ENCODE assay signal across 10 cellular contexts in the genomic region with DNA sequence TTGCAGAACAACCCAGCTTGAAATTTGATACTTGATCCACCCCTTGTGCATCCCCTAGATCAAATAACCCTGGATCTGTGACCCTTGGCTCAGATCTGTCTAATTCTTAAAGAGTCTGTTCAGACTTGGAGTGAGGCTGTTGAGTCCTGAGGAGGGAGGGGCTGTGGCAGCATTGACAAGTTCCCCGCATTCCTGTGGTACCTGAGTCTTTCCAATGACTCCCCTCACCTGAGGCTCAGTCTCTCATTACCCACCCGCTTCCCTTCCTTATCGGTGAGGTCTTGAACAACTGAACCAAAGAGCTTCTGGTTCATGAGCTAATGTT. TPM values are rescaled to one million over a fixed set of nuclear protein-coding genes. Genes with fewer than 3 reads are reported as not detected.
DNase-seq lines count a peak whose midpoint lies in the region; FAIRE-seq and TF ChIP-seq lines count a peak whose summit lies in the region.
"Had no signal": no experiment of that assay in that cellular context is flagged by ENCODE, and none has a peak within 500 bp of the region (broad histone marks: within the 10 kb centered on the region; RNA-seq: fewer than 3 reads in every experiment).

No MANE protein-coding gene starts in this region.

- H3F3A ChIP-seq in OCI-LY1 (ENCODE audit: insufficient read depth, low read length): 0 out of 2 replicates have a peak, but pooled peaks cover 9% of the 10 kb centered on the region

- H3K9ac ChIP-seq in OCI-LY1 (ENCODE audit: low read length) (peak overlapping the region; percentile 47; the same call in 1 of the 2 replicates), parathyroid adenoma (no peak overlapping the region)

- H3K9me2 ChIP-seq in OCI-LY1 (ENCODE audit: low read depth, low read length): no peaks in the 10 kb centered on the region

- H2AFZ ChIP-seq in OCI-LY1 (ENCODE audit: low read length) (no peak overlapping the region), parathyroid adenoma (peak overlapping the region; percentile 10)

- peak; percentile 5 for FAIRE-seq in GM12892 (lab: Jason Lieb, UNC)
- no peak for FAIRE-seq in bronchial epithelial cell (lab: Jason Lieb, UNC)
- FAIRE-seq: TTC549 had no signal

- TF ChIP-seq CTCF in OCI-LY1 (IDR thresholded peaks at IDR 0.05; ENCODE audit: low read length) (no peak), bronchial epithelial cell (IDR thresholded peaks at IDR 0.05; ENCODE audit: insufficient read depth, low read length, severe bottlenecking) (no peak), parathyroid adenoma (IDR thresholded peaks at IDR 0.05) (no peak)

- H3K79me2 ChIP-seq in OCI-LY1 (ENCODE audit: insufficient read depth, low read length): no peaks in the 10 kb centered on the region
- no peaks in the 10 kb centered on the region for H3K79me2 ChIP-seq in parathyroid adenoma

- DNase-seq in GM12892 (ENCODE audit: insufficient read length) (no peak), bronchial epithelial cell (ENCODE audit: low read depth) (peak; percentile 85), NCI-H345 treated with DMSO at 0.1 percent for 48 hours (lab: John Stamatoyannopoulos, UW; ENCODE audit: unreplicated experiment) (no peak), DMS53 treated with DMSO at 0.1 percent for 48 hours (lab: John Stamatoyannopoulos, UW; ENCODE audit: unreplicated experiment) (no peak), SW 1271 (lab: John Stamatoyannopoulos, UW) (no peak)
- DNase-seq: NCI-H2171 treated with DMSO at 0.1 percent for 48 hours had no signal

- no peaks in the 10 kb centered on the region for H3K27me3 ChIP-seq in OCI-LY1 (ENCODE audit: insufficient read depth, low read length)
- no peaks in the 10 kb centered on the region for H3K27me3 ChIP-seq in bronchial epithelial cell (ENCODE audit: control insufficient read depth, insufficient read depth, low read length)
- no peaks in the 10 kb centered on the region for H3K27me3 ChIP-seq in parathyroid adenoma (ENCODE audit: control insufficient read depth, insufficient read depth, low read length)
- H3K27me3 ChIP-seq: esophagus muscularis mucosa had no signal

- H3K9me3 ChIP-seq in OCI-LY1 (ENCODE audit: low read length): no peaks in the 10 kb centered on the region
- H3K9me3 ChIP-seq in parathyroid adenoma (ENCODE audit: control insufficient read depth, low read length): no peaks in the 10 kb centered on the region
- H3K9me3 ChIP-seq: esophagus muscularis mucosa had no signal

- H3K4me3 ChIP-seq in OCI-LY1 (ENCODE audit: low read depth, low read length, poor library complexity, severe bottlenecking) (no peak overlapping the region), bronchial epithelial cell (ENCODE audit: low read depth, low read length) (no peak overlapping the region), parathyroid adenoma (ENCODE audit: low read depth, low read length) (no peak overlapping the region)
- H3K4me3 ChIP-seq: esophagus muscularis mucosa had no signal

- no peaks in the 10 kb centered on the region for H4K20me1 ChIP-seq in OCI-LY1 (ENCODE audit: insufficient read depth, low read length)

- TF ChIP-seq POLR2A in GM12892 (IDR thresholded peaks at IDR 0.05; ENCODE audit: low read depth, low read length): no peak

- H3K36me3 ChIP-seq in OCI-LY1 (ENCODE audit: insufficient read depth, low read length): no peaks in the 10 kb centered on the region
- no peaks in the 10 kb centered on the region for H3K36me3 ChIP-seq in bronchial epithelial cell (ENCODE audit: control insufficient read depth, insufficient read depth, low read length)
- H3K36me3 ChIP-seq in parathyroid adenoma (ENCODE audit: control insufficient read depth, insufficient read depth, low read length): no peaks in the 10 kb centered on the region
- H3K36me3 ChIP-seq: esophagus muscularis mucosa had no signal

- H3K4me1 ChIP-seq in OCI-LY1 (ENCODE audit: insufficient read depth, low read length, severe bottlenecking) (peaks cover 71% of the 10 kb centered on the region), parathyroid adenoma (peaks cover 34% of the 10 kb centered on the region)

- peak overlapping the region; percentile 73; the same call in 1 of the 2 replicates for H3K4me2 ChIP-seq in OCI-LY1 (ENCODE audit: low read length)
- no peak overlapping the region for H3K4me2 ChIP-seq in parathyroid adenoma (ENCODE audit: low read length)

- H3K27ac ChIP-seq in OCI-LY1 (ENCODE audit: low read depth, low read length, poor library complexity, severe bottlenecking): peak overlapping the region; percentile 100
- H3K27ac ChIP-seq in parathyroid adenoma: peak overlapping the region; percentile 31
- H3K27ac ChIP-seq: esophagus muscularis mucosa had no signal

RNA-seq across cellular contexts. Expression of a gene that starts 16.1 kb away (rescaled TPM):
- polyA plus RNA-seq in GM12892 (2012; ENCODE audit: missing spikeins): 29.1 TPM
- total RNA-seq in bronchial epithelial cell: 7.1 and 9.0 TPM in 2 replicates
